ENCODE assay signal across 7 cellular contexts in the genomic region with DNA sequence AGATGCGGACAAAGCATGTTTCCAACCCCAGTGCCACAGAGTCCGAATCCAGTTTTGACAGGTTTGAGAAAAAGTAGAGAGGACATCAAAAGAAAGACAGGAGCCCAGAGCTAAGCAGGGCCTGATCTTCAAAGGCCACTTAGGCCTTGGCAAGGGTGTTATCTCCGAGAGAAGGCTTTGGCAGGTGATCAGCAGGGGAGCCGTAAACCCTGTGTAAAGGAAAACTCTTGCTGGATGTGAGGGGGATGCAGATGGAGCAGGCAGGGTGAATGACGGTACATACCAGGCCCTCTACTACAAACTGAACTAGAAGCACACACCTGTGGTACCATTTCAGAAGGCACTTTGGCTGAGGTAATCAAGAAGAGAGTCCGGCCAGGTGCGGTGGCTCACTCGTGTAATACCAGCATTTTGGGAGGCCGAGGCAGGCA. TPM values are rescaled to one million over a fixed set of nuclear protein-coding genes. Genes with fewer than 3 reads are reported as not detected.
DNase-seq lines count a peak whose midpoint lies in the region; ATAC-seq and TF ChIP-seq lines count a peak whose summit lies in the region.

No MANE protein-coding gene starts in this region.

- H3K4me1 ChIP-seq in HEK293 (ENCODE audit: control insufficient read depth, insufficient read depth, low read length), result peaks cover 10% of the 10 kb centered on the region
- H3K4me1 ChIP-seq in RWPE2 (ENCODE audit: insufficient read depth, poor library complexity, severe bottlenecking), result peaks cover 21% of the 10 kb centered on the region
- H3K4me1 ChIP-seq in skeletal muscle tissue (ENCODE audit: control insufficient read depth in 3 of 3, insufficient read depth in 3 of 3, low read length in 3 of 3), result peaks cover 29 to 36% (median 34%) of the 10 kb centered on the region in 3 donors

- H3K36me3 ChIP-seq in HEK293 (ENCODE audit: control insufficient read depth in 2 of 2, insufficient read depth in 1 of 2, low read length in 2 of 2) (peaks cover 26 to 28% of the 10 kb centered on the region in 2 experiments), RWPE2 (ENCODE audit: low read depth) (peaks cover 38% of the 10 kb centered on the region), skeletal muscle tissue (ENCODE audit: control insufficient read depth in 3 of 3, insufficient read depth in 3 of 3, low read length in 3 of 3) (peaks cover 17 to 22% (median 20%) of the 10 kb centered on the region in 3 donors)

- POLR2A ChIA-PET in HEK293 (lab: Yijun Ruan, JAX), result interaction anchor here (0.6 to 3.8 kb wide), 3 partner anchors 12 to 75 kb away, joined by 3 to 94 read pairs (median 3); no protein-coding TSS in a partner anchor

- peak overlapping the region; percentile 96 to 100 (median 100) for H3K9ac ChIP-seq in skeletal muscle tissue (ENCODE audit: low read depth in 1 of 3, low read length in 3 of 3)

- ATAC-seq in RWPE2 (ENCODE audit: low read depth), result no peak
- no peak for ATAC-seq in GM18861 (IDR thresholded peaks at IDR 0.05; ENCODE audit: unreplicated experiment)

- H3K27ac ChIP-seq in HEK293 (ENCODE audit: extremely low read depth, low read depth, low read length) (peak overlapping the region; percentile 92; the same call in 1 of the 2 replicates), RWPE2 (ENCODE audit: poor library complexity, severe bottlenecking) (peak overlapping the region; percentile 87), skeletal muscle tissue (ENCODE audit: low read depth, low read length) (peak overlapping the region; percentile 100)

- TF ChIP-seq CTCF in HEK293 (tag by site-specific recombination; IDR thresholded peaks at IDR 0.05) (no peak), RWPE2 (IDR thresholded peaks at IDR 0.05; ENCODE audit: poor library complexity, severe bottlenecking) (no peak), fibroblast of the aortic adventitia (IDR thresholded peaks at IDR 0.05; ENCODE audit: insufficient read depth, low read length) (no peak)

- H3K9me3 ChIP-seq in HEK293 (ENCODE audit: control insufficient read depth, insufficient read depth, low read depth, low read length), result no peaks in the 10 kb centered on the region
- no peaks in the 10 kb centered on the region for H3K9me3 ChIP-seq in RWPE2 (ENCODE audit: severe bottlenecking)
- H3K9me3 ChIP-seq in skeletal muscle tissue (ENCODE audit: control insufficient read depth in 3 of 3, low read length in 3 of 3), result no peaks in the 10 kb centered on the region

- no peak for DNase-seq in RWPE2 (ENCODE audit: low spot score)
- DNase-seq in fibroblast of the aortic adventitia (ENCODE audit: low read depth), result no peak
- DNase-seq in midbrain (lab: John Stamatoyannopoulos, UW), result no peak
- DNase-seq in ureter (ENCODE audit: low spot score), result no peak

- H3K4me3 ChIP-seq in HEK293 (ENCODE audit: low read depth, low read length) (no peak overlapping the region; the same call in 1 of the 2 replicates), RWPE2 (ENCODE audit: severe bottlenecking) (no peak overlapping the region), fibroblast of the aortic adventitia (ENCODE audit: low read depth, low read length) (peak overlapping the region; percentile 70), skeletal muscle tissue (ENCODE audit: low read length in 3 of 3) (peak overlapping the region; percentile 77 to 94 (median 89))

- H3K27me3 ChIP-seq in RWPE2 (ENCODE audit: insufficient read depth, poor library complexity, severe bottlenecking), result no peaks in the 10 kb centered on the region
- no peaks in the 10 kb centered on the region for H3K27me3 ChIP-seq in skeletal muscle tissue (ENCODE audit: control insufficient read depth in 3 of 3, insufficient read depth in 3 of 3, low read length in 3 of 3)

- CTCF ChIA-PET in HEK293 (lab: Yijun Ruan, JAX), result no interaction called here

TF ChIP-seq in HEK293, 187 proteins besides CTCF, POLR2A, EP300 and RAD21:
- TF ChIP-seq ZEB2 (tag by site-specific recombination; IDR thresholded peaks at IDR 0.05) (0 out of 2 replicates have a peak, but pooled peaks have one; percentile 17), SCRT1 (tag by site-specific recombination; IDR thresholded peaks at IDR 0.05; ENCODE audit: borderline replicate concordance) (0 out of 2 replicates have a peak, but pooled peaks have one; percentile 56), ZBTB17 (tag by site-specific recombination; IDR thresholded peaks at IDR 0.05) (peak; percentile 21), ZNF707 (tag by site-specific recombination; IDR thresholded peaks at IDR 0.05) (no peak)

RNA-seq across cellular contexts. Expression of gene HNRNPH1, which starts 1.4 kb away (rescaled TPM):
- total RNA-seq in fibroblast of the aortic adventitia (ENCODE audit: low replicate concordance) (397 and 968 TPM in 2 replicates), skeletal muscle tissue (430 TPM), ureter (787 TPM)

RNA-seq across cellular contexts. Expression of gene CBY3, which starts 56.0 kb away (rescaled TPM):
- not detected in 2 replicates for total RNA-seq in fibroblast of the aortic adventitia (ENCODE audit: low replicate concordance)
- not detected for total RNA-seq in skeletal muscle tissue
- total RNA-seq in ureter, result not detected

Comparison
In these comparisons a context has a peak if more than half of its experiments do, and no peak if none do; other contexts are left out.
1. H3K4me3 ChIP-seq: peak in fibroblast of the aortic adventitia (single experiment) and skeletal muscle tissue (3 of 3); none in HEK293 (single experiment) and RWPE2 (single experiment).
2. Peak in every context shown above with its lines, with median percentiles within 50 percentile points of each other: H3K27ac ChIP-seq.